In the genomic region with DNA sequence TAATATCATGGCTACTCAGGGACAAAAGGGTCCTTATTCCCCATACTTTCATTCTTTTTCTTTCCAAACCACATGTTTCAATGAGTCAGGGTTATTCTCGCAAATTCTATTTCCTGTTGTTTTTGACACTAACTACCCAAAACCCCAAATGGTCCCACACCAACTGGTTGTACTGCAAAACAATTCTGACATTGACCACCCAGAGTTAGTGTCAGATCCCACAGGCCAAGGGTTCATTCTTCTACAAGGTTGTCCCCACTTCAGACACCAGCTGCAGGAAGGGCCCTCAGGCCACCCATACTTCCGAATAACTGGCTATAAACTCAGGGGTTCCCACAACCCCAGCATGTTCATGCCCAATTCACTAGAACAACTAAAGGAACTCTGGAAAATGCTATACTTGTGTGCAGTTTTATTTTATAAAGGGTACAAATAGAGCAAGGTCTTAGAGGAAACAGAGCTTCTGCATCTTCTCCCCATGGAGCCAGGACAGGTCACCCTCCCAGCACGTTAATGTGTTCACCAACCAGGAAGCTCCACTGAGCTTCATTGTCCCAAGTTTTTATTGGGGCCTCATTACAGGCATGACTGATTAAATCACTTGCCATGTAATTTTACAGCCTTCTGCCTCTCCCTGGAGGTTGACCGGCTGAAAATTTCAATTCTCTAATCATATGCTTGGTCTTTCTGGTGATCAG, we compare ENCODE assay signal across 26 cellular contexts.
"Had no signal": no experiment of that assay in that cellular context is flagged by ENCODE, and none has a peak within 500 bp of the region (broad histone marks: within the 10 kb centered on the region; RNA-seq: fewer than 3 reads in every experiment).

No MANE protein-coding gene starts in this region.

- H3K9me3 ChIP-seq: SK-N-SH had no signal

- H3K4me1 Mint-ChIP-seq: T-cell had no signal

- H3K36me3 Mint-ChIP-seq: T-cell had no signal

- H3K27me3 ChIP-seq: Peyer's patch had no signal

- H3K4me2 ChIP-seq: PC-9, SK-N-SH had no signal

- H3K36me3 ChIP-seq: MG63, Peyer's patch had no signal

- H3K27ac ChIP-seq: PC-9, Peyer's patch had no signal

- H3K4me1 ChIP-seq: Peyer's patch had no signal

- H3K9ac ChIP-seq: SK-N-SH had no signal

- DNase-seq: IMR-90, Karpas-422, KG1, MG63, NCI-H1092, NCI-H1105 treated with DMSO at 0.1 percent for 48 hours, NCI-H1417 treated with DMSO at 0.1 percent for 48 hours, NCI-H146, NCI-H1694 treated with DMSO at 0.1 percent for 48 hours, NCI-H1930, NCI-H2081, NCI-H2107, NCI-H2227 treated with DMSO at 0.1 percent for 48 hours, NCI-H524, NCI-H526 treated with DMSO at 0.1 percent for 48 hours, NCI-H748 treated with DMSO at 0.1 percent for 48 hours, OCI-M1, PC-9, Peyer's patch, Right ventricle myocardium superior, RPMI8226, SIG-M5, SK-N-SH, SW 1271, T-cell had no signal

- H3K4me3 ChIP-seq: MG63, PC-9, Peyer's patch had no signal

- ATAC-seq: HepG2, T-cell had no signal

- H3K4me3 Mint-ChIP-seq: T-cell had no signal

- H3K27ac Mint-ChIP-seq: T-cell had no signal

- H2AFZ ChIP-seq: PC-9 had no signal
